Comparison of ENCODE assay signal across 20 cellular contexts in the genomic region with DNA sequence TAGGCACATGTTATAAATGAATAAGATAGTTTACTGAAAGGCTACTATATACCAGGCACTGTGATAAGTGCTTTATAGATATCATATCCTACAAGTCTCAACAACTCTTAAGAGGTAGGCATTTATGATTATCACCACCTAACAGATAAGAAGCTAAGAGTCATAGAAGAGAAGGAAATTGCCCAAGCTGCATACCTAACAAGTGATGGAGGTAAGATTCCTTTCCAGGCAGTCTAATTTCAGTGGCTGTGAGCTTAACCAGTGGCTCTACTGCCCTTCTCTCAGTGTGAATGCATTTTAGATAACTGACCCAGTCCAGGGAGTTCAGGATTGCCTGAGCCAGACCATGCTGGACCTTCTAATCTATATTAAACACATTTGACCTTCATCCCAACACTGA. TPM values are rescaled to one million over a fixed set of nuclear protein-coding genes. Genes with fewer than 3 reads are reported as not detected.
DNase-seq lines count a peak whose midpoint lies in the region; ATAC-seq and TF ChIP-seq lines count a peak whose summit lies in the region.
"Had no signal": no experiment of that assay in that cellular context is flagged by ENCODE, and none has a peak within 500 bp of the region (broad histone marks: within the 10 kb centered on the region; RNA-seq: fewer than 3 reads in every experiment).

No MANE protein-coding gene starts in this region.

- no peaks in the 10 kb centered on the region for H3K9me3 ChIP-seq in cardiac muscle cell (ENCODE audit: low read depth)
- peaks cover 0 to 5% (median 0%) of the 10 kb centered on the region in 11 donors for H3K9me3 ChIP-seq in heart right ventricle
- H3K9me3 ChIP-seq: Peyer's patch had no signal

- H3K4me3 ChIP-seq in cardiac muscle cell (no peak overlapping the region), heart right ventricle (no peak overlapping the region), choroid plexus epithelial cell (ENCODE audit: low read depth, low read length) (no peak overlapping the region)
- H3K4me3 ChIP-seq: Peyer's patch had no signal

- H3K27ac ChIP-seq in cardiac muscle cell, result no peak overlapping the region
- H3K27ac ChIP-seq in heart right ventricle, result no peak overlapping the region
- H3K27ac ChIP-seq: Peyer's patch had no signal

- H3K36me3 ChIP-seq in cardiac muscle cell (no peaks in the 10 kb centered on the region), heart right ventricle (no peaks in the 10 kb centered on the region)
- H3K36me3 ChIP-seq: Peyer's patch had no signal

- H3K4me1 ChIP-seq in cardiac muscle cell (ENCODE audit: low read depth) (no peaks in the 10 kb centered on the region), heart right ventricle (no peaks in the 10 kb centered on the region)
- H3K4me1 ChIP-seq: Peyer's patch had no signal

- DNase-seq in cardiac muscle cell (ENCODE audit: low read depth in 1 of 2, low spot score in 1 of 2), result peak; percentile 1 to 23
- no peak for DNase-seq in heart right ventricle
- DNase-seq in choroid plexus epithelial cell (ENCODE audit: low read depth), result peak; percentile 20
- peak; percentile 24 for DNase-seq in kidney tubule cell (ENCODE audit: low spot score)
- DNase-seq in OCI-M2 (lab: John Stamatoyannopoulos, UW; ENCODE audit: unreplicated experiment), result no peak
- no peak for DNase-seq in COLO668 (lab: John Stamatoyannopoulos, UW; ENCODE audit: unreplicated experiment)
- DNase-seq in NCI-H1930 (lab: John Stamatoyannopoulos, UW), result no peak
- DNase-seq: CD4-positive, alpha-beta memory T cell; DMS79; H9; KBM-7; NCI-H1417 treated with DMSO at 0.1 percent for 48 hours; NCI-H2029; NCI-H2171 treated with DMSO at 0.1 percent for 48 hours; NCI-H524; Peyer's patch; SHP77 had no signal

- TF ChIP-seq CTCF in cardiac muscle cell (IDR thresholded peaks at IDR 0.05; ENCODE audit: low read depth, low read length) (no peak), heart right ventricle (IDR thresholded peaks at IDR 0.05) (no peak), choroid plexus epithelial cell (conservative IDR thresholded peaks at IDR 0.05; ENCODE audit: low read depth, low read length) (no peak)

- intact Hi-C loops in heart right ventricle (cut with DNase I), result no loop called here

- ATAC-seq in heart right ventricle (no peak), HG03432 (IDR thresholded peaks at IDR 0.05; ENCODE audit: unreplicated experiment) (no peak)

- H3K27me3 ChIP-seq in cardiac muscle cell, result no peaks in the 10 kb centered on the region
- H3K27me3 ChIP-seq in heart right ventricle, result peaks cover 0 to 7% (median 0%) of the 10 kb centered on the region in 7 donors

RNA-seq across cellular contexts. Expression of a gene that starts 39.2 kb away (rescaled TPM):
- total RNA-seq in cardiac muscle cell (not detected in 2 replicates), heart right ventricle (not detected)
- polyA plus RNA-seq in cardiac muscle cell (0.25 TPM in 1 of 2 replicates, not detected in the other), heart right ventricle (not detected)
- total RNA-seq: A172; CD4-positive, alpha-beta memory T cell; H9; Peyer's patch had no signal
- polyA plus RNA-seq: BJ; CD4-positive, alpha-beta memory T cell had no signal

Comparison
In these comparisons a context has a peak if more than half of its experiments do, and no peak if none do; other contexts are left out.
1. DNase-seq: peak in cardiac muscle cell (2 of 2), choroid plexus epithelial cell (single experiment) and kidney tubule cell (single experiment); none in heart right ventricle (0 of 2), OCI-M2 (single experiment), COLO668 (single experiment) and NCI-H1930 (0 of 2).